ENCODE assay signal across 2 cellular contexts in the genomic region with DNA sequence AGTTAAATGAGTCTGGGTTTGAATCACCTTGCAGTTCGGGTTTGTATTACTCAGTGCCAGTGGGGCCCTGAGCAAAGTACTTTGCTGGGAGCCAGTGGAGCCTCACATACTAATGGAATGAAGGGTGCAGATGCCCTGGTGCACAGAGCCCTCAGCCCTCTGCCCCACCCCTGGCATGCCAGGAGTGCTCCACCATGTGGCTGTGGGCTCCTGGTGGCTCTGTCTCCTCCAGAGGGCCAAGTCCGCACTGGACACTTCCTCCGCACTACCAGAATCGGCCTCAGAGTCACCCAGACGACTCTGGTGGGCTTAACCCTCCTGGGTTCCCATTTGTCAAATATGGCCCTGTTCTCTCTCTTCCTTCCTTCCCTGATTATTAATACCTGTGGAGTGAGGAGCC.
TF ChIP-seq lines count a peak whose summit lies in the region.

No MANE protein-coding gene starts in this region.

TF ChIP-seq in HEK293, 187 proteins besides CTCF, POLR2A, EP300 and RAD21 (continued from another document):
- TF ChIP-seq, protein P1, sequence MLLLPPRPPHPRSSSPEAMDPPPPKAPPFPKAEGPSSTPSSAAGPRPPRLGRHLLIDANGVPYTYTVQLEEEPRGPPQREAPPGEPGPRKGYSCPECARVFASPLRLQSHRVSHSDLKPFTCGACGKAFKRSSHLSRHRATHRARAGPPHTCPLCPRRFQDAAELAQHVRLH (tag by site-specific recombination; IDR thresholded peaks at IDR 0.05), result no peak
- no peak for TF ChIP-seq ZNF146 (tag by site-specific recombination; IDR thresholded peaks at IDR 0.05)

TF ChIP-seq in H1, 55 proteins besides CTCF, POLR2A, EP300 and RAD21 (continued from another document):
- TF ChIP-seq SP1 (IDR thresholded peaks at IDR 0.05; ENCODE audit: low read depth, low read length) (no peak), ASH2L (IDR thresholded peaks at IDR 0.05; ENCODE audit: low read length) (no peak), EGR1 (IDR thresholded peaks at IDR 0.05; ENCODE audit: borderline replicate concordance, low read depth, low read length) (no peak)
